ENCODE assay signal across 1 cellular context in the genomic region with DNA sequence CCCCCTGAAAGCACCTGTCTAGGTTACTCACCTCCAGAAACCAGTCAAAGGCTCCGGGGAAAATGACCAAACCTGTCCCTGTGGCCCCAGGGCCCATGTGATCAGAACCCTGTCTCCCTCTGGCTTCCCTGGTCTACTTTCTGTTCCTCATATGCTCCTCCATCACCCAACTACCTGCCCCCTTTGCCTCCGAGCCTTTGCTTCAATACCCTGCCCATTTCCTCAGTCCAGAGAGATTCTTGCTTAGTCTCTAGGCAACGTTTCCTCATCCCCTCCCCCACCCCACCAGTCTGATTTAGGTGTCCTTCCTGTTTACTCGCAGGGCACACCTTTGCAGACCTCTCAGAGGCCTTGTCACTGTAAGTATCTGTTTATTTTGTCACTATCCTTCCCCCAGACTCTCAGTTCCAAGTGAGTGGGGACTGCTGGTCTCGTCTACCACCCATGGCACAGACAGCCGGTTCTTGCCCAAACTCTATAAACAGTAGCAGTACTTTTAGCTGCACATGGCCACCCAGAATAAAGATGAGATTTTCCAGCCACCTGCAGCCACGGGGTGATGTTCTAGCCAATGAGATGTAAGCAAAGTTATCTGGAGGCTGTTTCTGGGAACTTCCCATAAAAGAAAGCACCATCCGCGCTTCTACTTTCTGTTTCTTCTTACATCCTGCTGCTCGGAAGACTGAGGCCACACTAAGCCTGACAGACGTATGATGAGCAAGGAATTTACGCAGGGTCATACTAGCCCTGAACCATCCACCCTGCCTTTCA.
TF ChIP-seq lines count a peak whose summit lies in the region.

No MANE protein-coding gene starts in this region.

TF ChIP-seq in GM12878, 131 proteins besides CTCF, POLR2A, EP300 and RAD21 (continued from another document):
- TF ChIP-seq CHD1 (IDR thresholded peaks at IDR 0.05; ENCODE audit: low read depth, low read length) (no peak), PAX5 (IDR thresholded peaks at IDR 0.05; ENCODE audit: borderline replicate concordance, low read depth, low read length) (0 out of 2 replicates have a peak, but pooled peaks have one; percentile 22), GATAD2B (conservative IDR thresholded peaks at IDR 0.05; ENCODE audit: low read depth) (no peak), JUND (IDR thresholded peaks at IDR 0.05; ENCODE audit: low read depth, low read length) (no peak), TCF12 (IDR thresholded peaks at IDR 0.05; ENCODE audit: low read depth, low read length) (no peak; the same call in 1 of the 2 replicates), ESRRA (IDR thresholded peaks at IDR 0.05; ENCODE audit: low read length) (no peak), HDAC2 (IDR thresholded peaks at IDR 0.05) (no peak), EGR1 (IDR thresholded peaks at IDR 0.05; ENCODE audit: borderline replicate concordance in 1 of 2, low read depth in 2 of 2, low read length in 2 of 2) (peak in 1 of 2 experiments; percentile 32; a peak in 1 of 3 replicates), TBL1XR1 (IDR thresholded peaks at IDR 0.05; ENCODE audit: low read depth, low read length) (0 out of 2 replicates have a peak, but pooled peaks have one; percentile 17), STAT1 (conservative IDR thresholded peaks at IDR 0.05) (no peak), BACH1 (IDR thresholded peaks at IDR 0.05; ENCODE audit: borderline replicate concordance) (peak; percentile 41; the same call in 1 of the 2 replicates), FOXK2 (IDR thresholded peaks at IDR 0.05) (peak; percentile 74)
- TF ChIP-seq, protein P1, sequence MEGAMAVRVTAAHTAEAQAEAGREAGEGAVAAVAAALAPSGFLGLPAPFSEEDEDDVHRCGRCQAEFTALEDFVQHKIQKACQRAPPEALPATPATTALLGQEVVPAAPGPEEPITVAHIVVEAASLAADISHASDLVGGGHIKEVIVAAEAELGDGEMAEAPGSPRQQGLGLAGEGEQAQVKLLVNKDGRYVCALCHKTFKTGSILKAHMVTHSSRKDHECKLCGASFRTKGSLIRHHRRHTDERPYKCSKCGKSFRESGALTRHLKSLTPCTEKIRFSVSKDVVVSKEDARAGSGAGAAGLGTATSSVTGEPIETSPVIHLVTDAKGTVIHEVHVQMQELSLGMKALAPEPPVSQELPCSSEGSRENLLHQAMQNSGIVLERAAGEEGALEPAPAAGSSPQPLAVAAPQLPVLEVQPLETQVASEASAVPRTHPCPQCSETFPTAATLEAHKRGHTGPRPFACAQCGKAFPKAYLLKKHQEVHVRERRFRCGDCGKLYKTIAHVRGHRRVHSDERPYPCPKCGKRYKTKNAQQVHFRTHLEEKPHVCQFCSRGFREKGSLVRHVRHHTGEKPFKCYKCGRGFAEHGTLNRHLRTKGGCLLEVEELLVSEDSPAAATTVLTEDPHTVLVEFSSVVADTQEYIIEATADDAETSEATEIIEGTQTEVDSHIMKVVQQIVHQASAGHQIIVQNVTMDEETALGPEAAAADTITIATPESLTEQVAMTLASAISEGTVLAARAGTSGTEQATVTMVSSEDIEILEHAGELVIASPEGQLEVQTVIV (IDR thresholded peaks at IDR 0.05; ENCODE audit: borderline replicate concordance, partially characterized antibody) = peak; percentile 20
- TF ChIP-seq, protein P2, sequence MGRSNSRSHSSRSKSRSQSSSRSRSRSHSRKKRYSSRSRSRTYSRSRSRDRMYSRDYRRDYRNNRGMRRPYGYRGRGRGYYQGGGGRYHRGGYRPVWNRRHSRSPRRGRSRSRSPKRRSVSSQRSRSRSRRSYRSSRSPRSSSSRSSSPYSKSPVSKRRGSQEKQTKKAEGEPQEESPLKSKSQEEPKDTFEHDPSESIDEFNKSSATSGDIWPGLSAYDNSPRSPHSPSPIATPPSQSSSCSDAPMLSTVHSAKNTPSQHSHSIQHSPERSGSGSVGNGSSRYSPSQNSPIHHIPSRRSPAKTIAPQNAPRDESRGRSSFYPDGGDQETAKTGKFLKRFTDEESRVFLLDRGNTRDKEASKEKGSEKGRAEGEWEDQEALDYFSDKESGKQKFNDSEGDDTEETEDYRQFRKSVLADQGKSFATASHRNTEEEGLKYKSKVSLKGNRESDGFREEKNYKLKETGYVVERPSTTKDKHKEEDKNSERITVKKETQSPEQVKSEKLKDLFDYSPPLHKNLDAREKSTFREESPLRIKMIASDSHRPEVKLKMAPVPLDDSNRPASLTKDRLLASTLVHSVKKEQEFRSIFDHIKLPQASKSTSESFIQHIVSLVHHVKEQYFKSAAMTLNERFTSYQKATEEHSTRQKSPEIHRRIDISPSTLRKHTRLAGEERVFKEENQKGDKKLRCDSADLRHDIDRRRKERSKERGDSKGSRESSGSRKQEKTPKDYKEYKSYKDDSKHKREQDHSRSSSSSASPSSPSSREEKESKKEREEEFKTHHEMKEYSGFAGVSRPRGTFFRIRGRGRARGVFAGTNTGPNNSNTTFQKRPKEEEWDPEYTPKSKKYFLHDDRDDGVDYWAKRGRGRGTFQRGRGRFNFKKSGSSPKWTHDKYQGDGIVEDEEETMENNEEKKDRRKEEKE (IDR thresholded peaks at IDR 0.05) = no peak
- TF ChIP-seq, protein P3, sequence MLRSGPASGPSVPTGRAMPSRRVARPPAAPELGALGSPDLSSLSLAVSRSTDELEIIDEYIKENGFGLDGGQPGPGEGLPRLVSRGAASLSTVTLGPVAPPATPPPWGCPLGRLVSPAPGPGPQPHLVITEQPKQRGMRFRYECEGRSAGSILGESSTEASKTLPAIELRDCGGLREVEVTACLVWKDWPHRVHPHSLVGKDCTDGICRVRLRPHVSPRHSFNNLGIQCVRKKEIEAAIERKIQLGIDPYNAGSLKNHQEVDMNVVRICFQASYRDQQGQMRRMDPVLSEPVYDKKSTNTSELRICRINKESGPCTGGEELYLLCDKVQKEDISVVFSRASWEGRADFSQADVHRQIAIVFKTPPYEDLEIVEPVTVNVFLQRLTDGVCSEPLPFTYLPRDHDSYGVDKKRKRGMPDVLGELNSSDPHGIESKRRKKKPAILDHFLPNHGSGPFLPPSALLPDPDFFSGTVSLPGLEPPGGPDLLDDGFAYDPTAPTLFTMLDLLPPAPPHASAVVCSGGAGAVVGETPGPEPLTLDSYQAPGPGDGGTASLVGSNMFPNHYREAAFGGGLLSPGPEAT (IDR thresholded peaks at IDR 0.05; ENCODE audit: low read depth) = peak; percentile 81
- TF ChIP-seq, protein P4, sequence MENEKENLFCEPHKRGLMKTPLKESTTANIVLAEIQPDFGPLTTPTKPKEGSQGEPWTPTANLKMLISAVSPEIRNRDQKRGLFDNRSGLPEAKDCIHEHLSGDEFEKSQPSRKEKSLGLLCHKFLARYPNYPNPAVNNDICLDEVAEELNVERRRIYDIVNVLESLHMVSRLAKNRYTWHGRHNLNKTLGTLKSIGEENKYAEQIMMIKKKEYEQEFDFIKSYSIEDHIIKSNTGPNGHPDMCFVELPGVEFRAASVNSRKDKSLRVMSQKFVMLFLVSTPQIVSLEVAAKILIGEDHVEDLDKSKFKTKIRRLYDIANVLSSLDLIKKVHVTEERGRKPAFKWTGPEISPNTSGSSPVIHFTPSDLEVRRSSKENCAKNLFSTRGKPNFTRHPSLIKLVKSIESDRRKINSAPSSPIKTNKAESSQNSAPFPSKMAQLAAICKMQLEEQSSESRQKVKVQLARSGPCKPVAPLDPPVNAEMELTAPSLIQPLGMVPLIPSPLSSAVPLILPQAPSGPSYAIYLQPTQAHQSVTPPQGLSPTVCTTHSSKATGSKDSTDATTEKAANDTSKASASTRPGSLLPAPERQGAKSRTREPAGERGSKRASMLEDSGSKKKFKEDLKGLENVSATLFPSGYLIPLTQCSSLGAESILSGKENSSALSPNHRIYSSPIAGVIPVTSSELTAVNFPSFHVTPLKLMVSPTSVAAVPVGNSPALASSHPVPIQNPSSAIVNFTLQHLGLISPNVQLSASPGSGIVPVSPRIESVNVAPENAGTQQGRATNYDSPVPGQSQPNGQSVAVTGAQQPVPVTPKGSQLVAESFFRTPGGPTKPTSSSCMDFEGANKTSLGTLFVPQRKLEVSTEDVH (IDR thresholded peaks at IDR 0.05; ENCODE audit: low read depth, partially characterized antibody) = no peak
